26 cellular contexts compared by ENCODE assay signal in the genomic region with DNA sequence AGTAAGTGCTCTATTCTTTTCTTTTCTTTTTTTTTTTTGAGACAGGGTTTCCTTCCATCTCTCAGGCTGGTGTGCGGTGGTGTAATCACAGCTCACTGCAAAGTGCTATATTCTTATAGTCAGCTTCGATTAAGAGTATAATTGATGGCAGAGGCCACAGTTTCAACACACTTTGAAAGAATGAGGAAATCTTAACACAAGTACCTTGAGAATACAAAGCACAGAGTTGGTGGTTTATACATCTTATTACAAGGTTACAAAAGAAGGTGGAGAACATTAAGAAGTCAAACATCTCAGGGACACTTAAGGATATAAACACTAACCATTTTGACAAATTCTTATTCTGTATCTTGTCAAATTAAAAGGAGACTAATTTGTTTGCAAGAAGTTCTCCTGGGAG.
"Had no signal": no experiment of that assay in that cellular context is flagged by ENCODE, and none has a peak within 500 bp of the region (broad histone marks: within the 10 kb centered on the region; RNA-seq: fewer than 3 reads in every experiment).

No MANE protein-coding gene starts in this region.

- H3K27me3 ChIP-seq: neural progenitor cell, ovary, right lobe of liver, sigmoid colon, stomach, thyroid gland, tibial nerve, vagina had no signal

- H3K4me3 ChIP-seq: neural progenitor cell, ovary, psoas muscle, right lobe of liver, sigmoid colon, stomach, thoracic aorta, thyroid gland, tibial nerve, vagina had no signal

- H3K27ac ChIP-seq: neural progenitor cell, ovary, parathyroid adenoma, psoas muscle, right lobe of liver, sigmoid colon, stomach, thoracic aorta, thyroid gland, tibial nerve, vagina had no signal

- H3K4me1 ChIP-seq: neural progenitor cell, parathyroid adenoma, psoas muscle, right lobe of liver, sigmoid colon, stomach, thyroid gland, tibial nerve, vagina had no signal

- H3K36me3 ChIP-seq: neural progenitor cell, ovary, right lobe of liver, sigmoid colon, stomach, thoracic aorta, thyroid gland, tibial nerve, vagina had no signal

- H3K9me3 ChIP-seq: ovary, sigmoid colon, thyroid gland had no signal

- DNase-seq: naive thymus-derived CD4-positive, alpha-beta T cell; natural killer cell; occipital lobe; ovary; posterior cingulate gyrus; psoas muscle; right cardiac atrium; right lobe of liver; sigmoid colon; small intestine; stimulated activated CD4-positive, alpha-beta T cell treated with anti-CD3 and anti-CD28 coated beads, Interleukin-15, amount 100 ng/mL, for 24 hours; stimulated activated CD4-positive, alpha-beta T cell treated with anti-CD3 and anti-CD28 coated beads, Interleukin-2, amount 100 ng/mL, for 24 hours; stimulated activated CD4-positive, alpha-beta T cell treated with anti-CD3 and anti-CD28 coated beads, Interleukin-2, amount 100 ng/mL, for 48 hours; stimulated activated CD4-positive, alpha-beta T cell treated with anti-CD3 and anti-CD28 coated beads, Interleukin-4, amount 100 ng/mL, for 24 hours; stimulated activated naive B cell treated with anti-CD40 and anti-IgM and Interleukin-4, amounts not matched to agents 10 μg/mL and 1 μg/mL and 100 μg/mL, for 72 hours; stimulated activated naive CD4-positive, alpha-beta T cell treated with Interleukin-2 at 50 U/mL for 16 hours; stomach; thyroid gland; trophoblast cell had no signal

- FAIRE-seq: small intestine, urothelium cell line had no signal

- ATAC-seq: naive thymus-derived CD4-positive, alpha-beta T cell; natural killer cell; psoas muscle; right cardiac atrium; right lobe of liver; stimulated activated effector memory CD8-positive, alpha-beta T cell treated with anti-CD3 and anti-CD28 coated beads, Interleukin-12 subunit alpha, Interleukin-12 subunit beta, amount 100 ng/mL, for 72 hours; stimulated activated naive B cell treated with anti-CD40 and anti-IgM and Interleukin-4, amounts not matched to agents 10 μg/mL and 1 μg/mL and 100 μg/mL, for 72 hours had no signal
